Comparison of ENCODE assay signal across 10 cellular contexts in genomic region chr16:81626181-81626674, GRCh38.
DNase-seq lines count a peak whose midpoint lies in the region; ATAC-seq, FAIRE-seq and TF ChIP-seq lines count a peak whose summit lies in the region.
"Had no signal": no experiment of that assay in that cellular context is flagged by ENCODE, and none has a peak within 500 bp of the region (broad histone marks: within the 10 kb centered on the region; RNA-seq: fewer than 3 reads in every experiment).

No MANE protein-coding gene starts in this region.

- 78 to 89% (median 82%) methylated on average over 6 of the region's 6 CpGs for WGBS in psoas muscle, 3 donors
- 68 to 72% methylated on average over 6 of the region's 6 CpGs for WGBS in testis, 2 donors

- H3K4me1 Mint-ChIP-seq in astrocyte (ENCODE audit: low read depth, unreplicated experiment) (peaks cover 1% of the 10 kb centered on the region), natural killer cell (peaks cover 4 to 5% of the 10 kb centered on the region in 2 donors)

- TF ChIP-seq POLR2A in testis (IDR thresholded peaks at IDR 0.05), result no peak

- FAIRE-seq in astrocyte (lab: Jason Lieb, UNC), result no peak

- H3K4me3 Mint-ChIP-seq in astrocyte (ENCODE audit: unreplicated experiment) (no peak overlapping the region), natural killer cell (no peak overlapping the region)

- peaks cover 60% of the 10 kb centered on the region for H4K20me1 ChIP-seq in astrocyte (ENCODE audit: insufficient read depth, low read length)

- ATAC-seq in natural killer cell (peak in 2 of 3 donors; percentile 13 to 32), psoas muscle (no peak)

- no peaks in the 10 kb centered on the region for H3K27me3 ChIP-seq in astrocyte (ENCODE audit: insufficient read depth, low read length)
- no peaks in the 10 kb centered on the region for H3K27me3 ChIP-seq in psoas muscle (ENCODE audit: insufficient read depth in 3 of 3, low read length in 2 of 3)
- H3K27me3 ChIP-seq in testis, result no peaks in the 10 kb centered on the region
- H3K27me3 ChIP-seq: left lung had no signal

- no peaks in the 10 kb centered on the region for H3K9me3 Mint-ChIP-seq in astrocyte (ENCODE audit: unreplicated experiment)
- H3K9me3 Mint-ChIP-seq in natural killer cell, result no peaks in the 10 kb centered on the region

- intact Hi-C loops in natural killer cell (cut with micrococcal nuclease), result no loop called here
- intact Hi-C loops in psoas muscle (cut with DNase I), result no loop called here
- intact Hi-C loops in testis (cut with DNase I; ENCODE audit: low total_unique reads), result no loop called here

- H3K79me2 ChIP-seq in astrocyte (ENCODE audit: insufficient read depth, low read length), result peaks cover 9% of the 10 kb centered on the region

- H3K4me1 ChIP-seq in HEK293 (ENCODE audit: control insufficient read depth, insufficient read depth, low read length) (no peaks in the 10 kb centered on the region), astrocyte (ENCODE audit: insufficient read depth, low read length) (peaks cover 12% of the 10 kb centered on the region), psoas muscle (no peaks in the 10 kb centered on the region), testis (no peaks in the 10 kb centered on the region)

- CTCF ChIA-PET in HEK293 (lab: Yijun Ruan, JAX), result interaction anchor here (0.7 kb wide), 1 partner anchor 222 kb away, joined by 3 read pairs; no protein-coding TSS in a partner anchor

- H3K4me3 ChIP-seq in HEK293 (ENCODE audit: low read depth, low read length) (no peak overlapping the region), astrocyte (ENCODE audit: insufficient read depth, low read depth, low read length) (no peak overlapping the region), psoas muscle (no peak overlapping the region), testis (no peak overlapping the region)
- H3K4me3 ChIP-seq: left lung had no signal

- DNase-seq in ACHN, result peak; percentile 24
- peak; percentile 63 for DNase-seq in astrocyte (ENCODE audit: low read depth)
- no peak for DNase-seq in natural killer cell
- no peak for DNase-seq in GF-D8 (lab: John Stamatoyannopoulos, UW)
- DNase-seq in psoas muscle, result no peak
- DNase-seq in cerebellum (ENCODE audit: low spot score), result no peak
- DNase-seq in testis, result no peak
- DNase-seq: NCI-H1436 had no signal

- H3K27ac Mint-ChIP-seq in astrocyte (ENCODE audit: unreplicated experiment), result no peak overlapping the region
- no peak overlapping the region for H3K27ac Mint-ChIP-seq in natural killer cell

- peaks cover 0 to 6% of the 10 kb centered on the region in 2 experiments; a peak in 1 of 3 replicates for H3K36me3 ChIP-seq in HEK293 (ENCODE audit: control insufficient read depth in 2 of 2, insufficient read depth in 1 of 2, low read length in 2 of 2)
- H3K36me3 ChIP-seq in astrocyte (ENCODE audit: insufficient read depth, low read length), result no peaks in the 10 kb centered on the region
- H3K36me3 ChIP-seq in psoas muscle (ENCODE audit: insufficient read depth in 1 of 2, low read depth in 1 of 2), result no peaks in the 10 kb centered on the region
- no peaks in the 10 kb centered on the region for H3K36me3 ChIP-seq in testis (ENCODE audit: low read depth, missing control alignments)

- H3K9ac ChIP-seq in astrocyte (ENCODE audit: low read length), result peak overlapping the region; percentile 75

- no peaks in the 10 kb centered on the region for H3K9me3 ChIP-seq in HEK293 (ENCODE audit: control insufficient read depth, insufficient read depth, low read depth, low read length)
- no peaks in the 10 kb centered on the region for H3K9me3 ChIP-seq in astrocyte (ENCODE audit: insufficient read depth, low read depth, low read length)
- H3K9me3 ChIP-seq in psoas muscle, result no peaks in the 10 kb centered on the region
- H3K9me3 ChIP-seq in testis, result no peaks in the 10 kb centered on the region
- H3K9me3 ChIP-seq: left lung had no signal

- TF ChIP-seq CTCF in HEK293 (tag by site-specific recombination; IDR thresholded peaks at IDR 0.05), result no peak
- no peak for TF ChIP-seq CTCF in astrocyte (IDR thresholded peaks at IDR 0.05; ENCODE audit: insufficient read depth, low read depth, low read length)
- TF ChIP-seq CTCF in natural killer cell (IDR thresholded peaks at IDR 0.05), result no peak
- no peak for TF ChIP-seq CTCF in psoas muscle (IDR thresholded peaks at IDR 0.05)
- no peak for TF ChIP-seq CTCF in testis (IDR thresholded peaks at IDR 0.05)

- POLR2A ChIA-PET in HEK293 (lab: Yijun Ruan, JAX), result no interaction called here

- no peak overlapping the region for H2AFZ ChIP-seq in astrocyte (ENCODE audit: low read depth, low read length)

- in situ Hi-C loops in ACHN (cut with HindIII; ENCODE audit: low pct_ligation_motif_present, low pct_unique_long_range_greater_than_20kb, low sequenced_read_pairs), result no loop called here

- peaks cover 7% of the 10 kb centered on the region for H3K36me3 Mint-ChIP-seq in astrocyte (ENCODE audit: low read depth, unreplicated experiment)
- no peaks in the 10 kb centered on the region for H3K36me3 Mint-ChIP-seq in natural killer cell

- H3K27ac ChIP-seq in HEK293 (ENCODE audit: extremely low read depth, low read depth, low read length) (no peak overlapping the region), astrocyte (ENCODE audit: low read depth, low read length) (peak overlapping the region; percentile 54), psoas muscle (no peak overlapping the region), testis (no peak overlapping the region)

- no peaks in the 10 kb centered on the region for H3K27me3 Mint-ChIP-seq in astrocyte (ENCODE audit: low read depth, unreplicated experiment)
- no peaks in the 10 kb centered on the region for H3K27me3 Mint-ChIP-seq in natural killer cell (ENCODE audit: low read depth in 2 of 2)

- peak overlapping the region; percentile 48 for H3K4me2 ChIP-seq in astrocyte (ENCODE audit: low read length)

TF ChIP-seq in HEK293, 187 proteins besides CTCF, POLR2A, EP300 and RAD21:
- TF ChIP-seq, protein P1, sequence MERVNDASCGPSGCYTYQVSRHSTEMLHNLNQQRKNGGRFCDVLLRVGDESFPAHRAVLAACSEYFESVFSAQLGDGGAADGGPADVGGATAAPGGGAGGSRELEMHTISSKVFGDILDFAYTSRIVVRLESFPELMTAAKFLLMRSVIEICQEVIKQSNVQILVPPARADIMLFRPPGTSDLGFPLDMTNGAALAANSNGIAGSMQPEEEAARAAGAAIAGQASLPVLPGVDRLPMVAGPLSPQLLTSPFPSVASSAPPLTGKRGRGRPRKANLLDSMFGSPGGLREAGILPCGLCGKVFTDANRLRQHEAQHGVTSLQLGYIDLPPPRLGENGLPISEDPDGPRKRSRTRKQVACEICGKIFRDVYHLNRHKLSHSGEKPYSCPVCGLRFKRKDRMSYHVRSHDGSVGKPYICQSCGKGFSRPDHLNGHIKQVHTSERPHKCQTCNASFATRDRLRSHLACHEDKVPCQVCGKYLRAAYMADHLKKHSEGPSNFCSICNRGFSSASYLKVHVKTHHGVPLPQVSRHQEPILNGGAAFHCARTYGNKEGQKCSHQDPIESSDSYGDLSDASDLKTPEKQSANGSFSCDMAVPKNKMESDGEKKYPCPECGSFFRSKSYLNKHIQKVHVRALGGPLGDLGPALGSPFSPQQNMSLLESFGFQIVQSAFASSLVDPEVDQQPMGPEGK (tag by site-specific recombination; IDR thresholded peaks at IDR 0.05), result no peak
- TF ChIP-seq ZFHX2 (tag by site-specific recombination; conservative IDR thresholded peaks at IDR 0.05) (peak; percentile 100), EGR2 (tag by site-specific recombination; IDR thresholded peaks at IDR 0.05; ENCODE audit: low read depth) (peak; percentile 100), IKZF3 (tag by site-specific recombination; IDR thresholded peaks at IDR 0.05) (no peak), GLIS2 (tag by site-specific recombination; IDR thresholded peaks at IDR 0.05) (peak; percentile 35; the same call in 1 of the 2 replicates), PRDM1 (tag by site-specific recombination; IDR thresholded peaks at IDR 0.05) (peak; percentile 77)
- TF ChIP-seq, protein P2, sequence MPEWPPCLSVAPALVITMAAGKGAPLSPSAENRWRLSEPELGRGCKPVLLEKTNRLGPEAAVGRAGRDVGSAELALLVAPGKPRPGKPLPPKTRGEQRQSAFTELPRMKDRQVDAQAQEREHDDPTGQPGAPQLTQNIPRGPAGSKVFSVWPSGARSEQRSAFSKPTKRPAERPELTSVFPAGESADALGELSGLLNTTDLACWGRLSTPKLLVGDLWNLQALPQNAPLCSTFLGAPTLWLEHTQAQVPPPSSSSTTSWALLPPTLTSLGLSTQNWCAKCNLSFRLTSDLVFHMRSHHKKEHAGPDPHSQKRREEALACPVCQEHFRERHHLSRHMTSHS (tag by site-specific recombination; IDR thresholded peaks at IDR 0.05), result 0 out of 2 replicates have a peak, but pooled peaks have one; percentile 35

Comparison
In these comparisons a context has a peak if more than half of its experiments do, and no peak if none do; other contexts are left out.
1. DNase-seq: peak in ACHN (single experiment) and astrocyte (single experiment); none in natural killer cell (single experiment), GF-D8 (single experiment), psoas muscle (0 of 2), cerebellum (single experiment) and testis (single experiment).
2. ATAC-seq: peak in natural killer cell (2 of 3); none in psoas muscle (0 of 4).